In the genomic region with DNA sequence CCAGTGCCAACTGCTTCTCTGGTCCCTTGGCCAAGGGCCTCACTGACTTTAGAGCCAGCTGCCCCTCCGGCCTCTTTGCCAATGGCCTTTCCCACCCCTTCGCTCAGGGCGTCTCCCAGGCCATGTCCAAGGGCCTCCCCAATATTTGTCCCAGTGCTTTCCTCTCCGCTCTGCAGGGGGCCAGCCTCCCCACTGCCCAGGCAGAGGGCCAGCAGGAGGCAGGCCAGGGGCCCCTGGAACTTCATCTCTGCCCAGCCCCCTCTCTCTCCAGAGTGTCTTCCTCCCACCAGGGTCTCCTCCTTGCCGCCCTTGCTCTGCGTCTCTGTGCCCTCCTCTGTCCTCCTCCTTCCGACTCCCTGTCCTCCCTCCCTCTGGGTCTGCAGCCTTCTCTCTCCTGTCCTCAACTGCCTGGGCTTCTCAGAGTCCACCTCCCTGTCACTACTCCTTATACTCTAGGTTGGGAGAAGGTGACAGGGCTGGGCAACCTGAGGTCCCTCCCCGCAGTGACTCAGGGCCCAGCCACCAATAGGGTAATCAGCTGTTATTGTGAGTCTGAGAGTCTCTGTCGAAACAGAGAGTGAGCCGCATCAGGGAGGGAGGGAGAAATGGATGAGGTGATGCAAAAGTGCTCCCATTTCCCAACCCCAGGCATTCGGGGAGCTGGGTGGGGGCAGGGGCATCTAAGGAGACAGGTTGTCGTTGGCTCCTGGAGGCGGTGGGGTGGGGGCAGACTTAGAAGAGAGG, we compare ENCODE assay signal across 10 cellular contexts. TPM values are rescaled to one million over a fixed set of nuclear protein-coding genes. Genes with fewer than 3 reads are reported as not detected.
DNase-seq lines count a peak whose midpoint lies in the region; ATAC-seq and TF ChIP-seq lines count a peak whose summit lies in the region.
"Had no signal": no experiment of that assay in that cellular context is flagged by ENCODE, and none has a peak within 500 bp of the region (broad histone marks: within the 10 kb centered on the region; RNA-seq: fewer than 3 reads in every experiment).

TSS of gene DMKN (minus strand) at position 419 of the 744 bp plus-strand sequence. CDS start at position 245, 174 bp downstream.

- H3K4me2 ChIP-seq in OCI-LY7 (ENCODE audit: low read length) = no peak within 1 kb of the TSS

- H3K79me2 ChIP-seq in OCI-LY7 (ENCODE audit: insufficient read depth, low read depth, low read length) = no peaks in the 10 kb centered on the region

- TF ChIP-seq POLR2A in body of pancreas (IDR thresholded peaks at IDR 0.05) (no peak), suprapubic skin (IDR thresholded peaks at IDR 0.05) (no peak)

- TF ChIP-seq CTCF in HEK293 (tag by site-specific recombination; IDR thresholded peaks at IDR 0.05) (no peak), body of pancreas (IDR thresholded peaks at IDR 0.05) (no peak), suprapubic skin (IDR thresholded peaks at IDR 0.05) (no peak), OCI-LY7 (conservative IDR thresholded peaks at IDR 0.05; ENCODE audit: low read length) (no peak)

- peaks cover 0 to 6% of the 10 kb centered on the region in 2 experiments; a peak in 1 of 3 replicates for H3K36me3 ChIP-seq in HEK293 (ENCODE audit: control insufficient read depth in 2 of 2, insufficient read depth in 1 of 2, low read length in 2 of 2)
- no peaks in the 10 kb centered on the region for H3K36me3 ChIP-seq in body of pancreas (replicated peaks in 1 of 2; ENCODE audit: insufficient read depth in 1 of 2, low read depth in 2 of 2)
- H3K36me3 ChIP-seq in suprapubic skin = no peaks in the 10 kb centered on the region
- H3K36me3 ChIP-seq in OCI-LY7 (ENCODE audit: insufficient read depth, low read length) = no peaks in the 10 kb centered on the region

- CTCF ChIA-PET in HEK293 (lab: Yijun Ruan, JAX) = interaction anchor here (1.1 to 2.4 kb wide), 4 partner anchors 18 to 874 kb away, joined by 3 to 10 read pairs (median 4); no protein-coding TSS in a partner anchor
- CTCF ChIA-PET in OCI-LY7 (lab: Charles Lee; ENCODE audit: unreplicated experiment) = no interaction called here

- H3K9me3 ChIP-seq in HEK293 (ENCODE audit: control insufficient read depth, insufficient read depth, low read depth, low read length) (no peaks in the 10 kb centered on the region; the same call in 1 of the 2 replicates), body of pancreas (no peaks in the 10 kb centered on the region), suprapubic skin (no peaks in the 10 kb centered on the region), OCI-LY7 (ENCODE audit: low read length) (no peaks in the 10 kb centered on the region)

- H3K27me3 ChIP-seq in body of pancreas (no peaks in the 10 kb centered on the region), suprapubic skin (peaks cover 37% of the 10 kb centered on the region)

- H4K20me1 ChIP-seq in OCI-LY7 (ENCODE audit: insufficient read depth, low read length) = no peaks in the 10 kb centered on the region

- no peak for DNase-seq in body of pancreas
- DNase-seq in iPS-NIHi7 (ENCODE audit: extremely low spot score) = peak; percentile 49
- no peak for DNase-seq in suprapubic skin (ENCODE audit: low spot score in 2 of 2)
- DNase-seq in NCI-H1930 (lab: John Stamatoyannopoulos, UW) = no peak
- DNase-seq in T-helper 9 cell = no peak
- DNase-seq in OCI-LY7 (ENCODE audit: low spot score) = no peak
- DNase-seq: NCI-H748 treated with DMSO at 0.1 percent for 48 hours had no signal

- BruUV-seq in OCI-LY7 (replicated peaks; lab: Mats Ljungman, UMichigan) = no TSS peak

- POLR2A ChIA-PET in HEK293 (lab: Yijun Ruan, JAX) (no interaction called here), OCI-LY7 (lab: Charles Lee) (no interaction called here)

- H3K9me2 ChIP-seq in OCI-LY7 (ENCODE audit: insufficient read depth, low read length) = no peaks in the 10 kb centered on the region

- H2AFZ ChIP-seq in OCI-LY7 (ENCODE audit: low read length) = no peak within 1 kb of the TSS

- H3K4me3 ChIP-seq in HEK293 (ENCODE audit: low read depth, low read length) (no peak within 1 kb of the TSS), body of pancreas (no peak within 1 kb of the TSS), suprapubic skin (peak within 1 kb of the TSS; percentile 11), OCI-LY7 (ENCODE audit: low read depth, low read length, poor library complexity, severe bottlenecking) (no peak within 1 kb of the TSS)

- H3K4me1 ChIP-seq in HEK293 (ENCODE audit: control insufficient read depth, insufficient read depth, low read length) (peaks cover 14% of the 10 kb centered on the region), body of pancreas (peaks cover 14% of the 10 kb centered on the region), suprapubic skin (peaks cover 38% of the 10 kb centered on the region), OCI-LY7 (ENCODE audit: insufficient read depth, low read length, poor library complexity, severe bottlenecking) (no peaks in the 10 kb centered on the region)

- TF ChIP-seq EP300 in suprapubic skin (IDR thresholded peaks at IDR 0.05) = no peak

- H3K27ac ChIP-seq in HEK293 (ENCODE audit: extremely low read depth, low read depth, low read length) (peak within 1 kb of the TSS; percentile 9; the same call in 1 of the 2 replicates), body of pancreas (no peak within 1 kb of the TSS), suprapubic skin (peak within 1 kb of the TSS; percentile 81), OCI-LY7 (ENCODE audit: low read depth, low read length, poor library complexity, severe bottlenecking) (no peak within 1 kb of the TSS)

- intact Hi-C loops in body of pancreas (cut with DNase I) = no loop called here
- intact Hi-C loops in OCI-LY7 (cut with micrococcal nuclease; ENCODE audit: unreplicated experiment) = no loop called here

- ATAC-seq in body of pancreas = no peak
- ATAC-seq in HG02798 (IDR thresholded peaks at IDR 0.05; ENCODE audit: poor library complexity, unreplicated experiment) = no peak
- ATAC-seq: activated CD4-positive, CD25-positive, alpha-beta regulatory T cell treated with anti-CD3 and anti-CD28 coated beads, Interleukin-2, amount 50 U/mL, for 24 hours had no signal

- WGBS in body of pancreas, 2 donors = 64 to 72% methylated on average over 11 to 13 of the region's 13 CpGs
- 65% methylated on average over 13 of the region's 13 CpGs for WGBS in suprapubic skin

TF ChIP-seq in HEK293, 187 proteins besides CTCF, POLR2A, EP300 and RAD21 (continues in another document):
- no peak for TF ChIP-seq ZNF366 (tag by site-specific recombination; conservative IDR thresholded peaks at IDR 0.05)
- TF ChIP-seq, protein P1, sequence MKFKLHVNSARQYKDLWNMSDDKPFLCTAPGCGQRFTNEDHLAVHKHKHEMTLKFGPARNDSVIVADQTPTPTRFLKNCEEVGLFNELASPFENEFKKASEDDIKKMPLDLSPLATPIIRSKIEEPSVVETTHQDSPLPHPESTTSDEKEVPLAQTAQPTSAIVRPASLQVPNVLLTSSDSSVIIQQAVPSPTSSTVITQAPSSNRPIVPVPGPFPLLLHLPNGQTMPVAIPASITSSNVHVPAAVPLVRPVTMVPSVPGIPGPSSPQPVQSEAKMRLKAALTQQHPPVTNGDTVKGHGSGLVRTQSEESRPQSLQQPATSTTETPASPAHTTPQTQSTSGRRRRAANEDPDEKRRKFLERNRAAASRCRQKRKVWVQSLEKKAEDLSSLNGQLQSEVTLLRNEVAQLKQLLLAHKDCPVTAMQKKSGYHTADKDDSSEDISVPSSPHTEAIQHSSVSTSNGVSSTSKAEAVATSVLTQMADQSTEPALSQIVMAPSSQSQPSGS (tag by site-specific recombination; IDR thresholded peaks at IDR 0.05; ENCODE audit: low read depth) = no peak
- no peak for TF ChIP-seq ZNF174 (tag by site-specific recombination; IDR thresholded peaks at IDR 0.05)
- TF ChIP-seq ZNF518A (tag by site-specific recombination; conservative IDR thresholded peaks at IDR 0.05; ENCODE audit: low read depth) = no peak

RNA-seq across cellular contexts. Expression of gene DMKN, which starts in this region (rescaled TPM):
- 100 to 1,000 TPM; 146 TPM for total RNA-seq in body of pancreas
- total RNA-seq in suprapubic skin = 1,000 to 10,000 TPM; 2,237 to 6,229 (median 5,437) TPM
- not detected in 2 replicates for total RNA-seq in OCI-LY7 (2014; rRNA removed; shearing (Covaris generic))
- total RNA-seq in OCI-LY7 (2022) = not detected in 2 replicates

Comparison
In these comparisons a context has a peak if more than half of its experiments do, and no peak if none do; other contexts are left out.
1. RNA of gene DMKN (total RNA-seq): 2,237 to 6,229 TPM in suprapubic skin and 146 TPM in body of pancreas; not detected in OCI-LY7; every median in the first group is over 100 times any median in the second.
2. RNA of gene DMKN (total RNA-seq): 2,237 to 6,229 TPM in suprapubic skin; 146 TPM in body of pancreas; every median in the first group is over 10 times any median in the second.
3. H3K27ac ChIP-seq: peak in HEK293 (single experiment) and suprapubic skin (single experiment); none in body of pancreas (0 of 4) and OCI-LY7 (single experiment).